Comparison of ENCODE assay signal across 12 cellular contexts in genomic region chr17:69344939-69345338, GRCh38. TPM values are rescaled to one million over a fixed set of nuclear protein-coding genes. Genes with fewer than 3 reads are reported as not detected.
A peak's percentile ranks its signal among the peaks of the same experiment; 100 is the strongest.
DNase-seq lines count a peak whose midpoint lies in the region; ATAC-seq, FAIRE-seq and TF ChIP-seq lines count a peak whose summit lies in the region.
"Had no signal": no experiment of that assay in that cellular context is flagged by ENCODE, and none has a peak within 500 bp of the region (broad histone marks: within the 10 kb centered on the region; RNA-seq: fewer than 3 reads in every experiment).

No MANE protein-coding gene starts in this region.

- H3K27me3 ChIP-seq in bronchial epithelial cell (ENCODE audit: control insufficient read depth, insufficient read depth, low read length) (no peaks in the 10 kb centered on the region), parathyroid adenoma (ENCODE audit: control insufficient read depth, insufficient read depth, low read length) (no peaks in the 10 kb centered on the region)

- H3K4me1 Mint-ChIP-seq in activated T-helper 17 cell treated with anti-CD3 and anti-CD28 coated beads, Interleukin-2, amount 50 U/mL, for 72 hours: no peaks in the 10 kb centered on the region
- H3K4me1 Mint-ChIP-seq: CD8-positive, alpha-beta memory T cell had no signal

- H3K4me3 Mint-ChIP-seq in activated T-helper 17 cell treated with anti-CD3 and anti-CD28 coated beads, Interleukin-2, amount 50 U/mL, for 72 hours: no peak overlapping the region
- H3K4me3 Mint-ChIP-seq: CD8-positive, alpha-beta memory T cell had no signal

- DNase-seq in HT1080 (ENCODE audit: low read depth): peak; percentile 35
- DNase-seq in bronchial epithelial cell (ENCODE audit: low read depth): peak; percentile 25
- DNase-seq in GM03348 (ENCODE audit: low spot score): no peak
- DNase-seq: CD8-positive, alpha-beta memory T cell; H7; NCI-H2107; Right ventricle myocardium superior had no signal

- H3K36me3 ChIP-seq in bronchial epithelial cell (ENCODE audit: control insufficient read depth, insufficient read depth, low read length) (no peaks in the 10 kb centered on the region), parathyroid adenoma (ENCODE audit: control insufficient read depth, insufficient read depth, low read length) (no peaks in the 10 kb centered on the region)

- FAIRE-seq in bronchial epithelial cell (lab: Jason Lieb, UNC): no peak

- TF ChIP-seq CTCF in bronchial epithelial cell (IDR thresholded peaks at IDR 0.05; ENCODE audit: insufficient read depth, low read length, severe bottlenecking) (no peak), parathyroid adenoma (IDR thresholded peaks at IDR 0.05) (no peak)

- no peak overlapping the region for H3K27ac Mint-ChIP-seq in activated T-helper 17 cell treated with anti-CD3 and anti-CD28 coated beads, Interleukin-2, amount 50 U/mL, for 72 hours
- H3K27ac Mint-ChIP-seq: CD8-positive, alpha-beta memory T cell had no signal

- H2AFZ ChIP-seq in parathyroid adenoma: no peak overlapping the region

- no peaks in the 10 kb centered on the region for H3K9me3 Mint-ChIP-seq in activated T-helper 17 cell treated with anti-CD3 and anti-CD28 coated beads, Interleukin-2, amount 50 U/mL, for 72 hours
- H3K9me3 Mint-ChIP-seq: CD8-positive, alpha-beta memory T cell had no signal

- H3K27ac ChIP-seq in parathyroid adenoma: peak overlapping the region; percentile 80

- peaks cover 29% of the 10 kb centered on the region for H3K4me1 ChIP-seq in parathyroid adenoma

- no peak for ATAC-seq in activated T-helper 17 cell treated with anti-CD3 and anti-CD28 coated beads, Interleukin-2, amount 50 U/mL, for 72 hours (replicated peaks)
- ATAC-seq in HG02852 (IDR thresholded peaks at IDR 0.05; ENCODE audit: unreplicated experiment) (no peak), esophagus mucosa (no peak)
- ATAC-seq: SK-N-SH treated with all-trans-retinoic acid at 6 μM for 48 hours had no signal

- no peaks in the 10 kb centered on the region for H3K79me2 ChIP-seq in parathyroid adenoma

- peaks cover 10% of the 10 kb centered on the region for H3K27me3 Mint-ChIP-seq in activated T-helper 17 cell treated with anti-CD3 and anti-CD28 coated beads, Interleukin-2, amount 50 U/mL, for 72 hours

- H3K4me2 ChIP-seq in parathyroid adenoma (ENCODE audit: low read length): no peak overlapping the region

- H3K9me3 ChIP-seq in parathyroid adenoma (ENCODE audit: control insufficient read depth, low read length): no peaks in the 10 kb centered on the region

- H3K36me3 Mint-ChIP-seq in activated T-helper 17 cell treated with anti-CD3 and anti-CD28 coated beads, Interleukin-2, amount 50 U/mL, for 72 hours (ENCODE audit: low read depth): no peaks in the 10 kb centered on the region
- H3K36me3 Mint-ChIP-seq: CD8-positive, alpha-beta memory T cell had no signal

- H3K9ac ChIP-seq in parathyroid adenoma: no peak overlapping the region

- no peak overlapping the region for H3K4me3 ChIP-seq in bronchial epithelial cell (ENCODE audit: low read depth, low read length)
- H3K4me3 ChIP-seq in parathyroid adenoma (ENCODE audit: low read depth, low read length): no peak overlapping the region

RNA-seq across cellular contexts. Expression of gene ABCA5, which starts 18.0 kb away (rescaled TPM):
- 0.64 and 1.1 TPM in 2 replicates for total RNA-seq in HT1080 (2014; rRNA removed; shearing (Covaris generic))
- polyA plus RNA-seq in HT1080 (2015; cell fraction: cytosol; rRNA removed): 1.2 and 1.9 TPM in 2 replicates
- 13.4 and 13.7 TPM in 2 replicates for polyA plus RNA-seq in HT1080 (2015; cell fraction: nucleus; rRNA removed)
- total RNA-seq in bronchial epithelial cell: 11.6 and 15.6 TPM in 2 replicates
- total RNA-seq in activated T-helper 17 cell treated with anti-CD3 and anti-CD28 coated beads, Interleukin-2, amount 50 U/mL, for 72 hours: 10 to 100 TPM; 17.1 to 77.9 TPM
- 20.4 TPM for total RNA-seq in esophagus mucosa
